Comparison of ENCODE assay signal across 9 cellular contexts in genomic region chr5:124677376-124677998, GRCh38.
DNase-seq lines count a peak whose midpoint lies in the region; ATAC-seq and TF ChIP-seq lines count a peak whose summit lies in the region.
"Had no signal": no experiment of that assay in that cellular context is flagged by ENCODE, and none has a peak within 500 bp of the region (broad histone marks: within the 10 kb centered on the region; RNA-seq: fewer than 3 reads in every experiment).

No MANE protein-coding gene starts in this region.

- peak overlapping the region in 9 of 10 donors; percentile 16 to 81 (median 61) for H3K27ac ChIP-seq in heart right ventricle

- TF ChIP-seq CTCF in WTC11 (IDR thresholded peaks at IDR 0.05) (no peak), heart right ventricle (IDR thresholded peaks at IDR 0.05) (no peak), progenitor cell of endocrine pancreas (IDR thresholded peaks at IDR 0.05; ENCODE audit: unreplicated experiment) (no peak)

- in situ Hi-C loops in G401 (cut with HindIII; ENCODE audit: low sequenced_read_pairs), result no loop called here

- no peaks in the 10 kb centered on the region for H3K36me3 ChIP-seq in heart right ventricle

- CTCF ChIA-PET in WTC11 (lab: Charles Lee), result no interaction called here

- H3K36me3 Mint-ChIP-seq in WTC11 (no peaks in the 10 kb centered on the region; the same call in 1 of the 2 replicates), progenitor cell of endocrine pancreas (ENCODE audit: insufficient read depth) (peaks cover 8% of the 10 kb centered on the region)

- no peaks in the 10 kb centered on the region for H3K9me3 Mint-ChIP-seq in WTC11
- H3K9me3 Mint-ChIP-seq in progenitor cell of endocrine pancreas (ENCODE audit: low read depth), result no peaks in the 10 kb centered on the region
- H3K9me3 Mint-ChIP-seq: activated CD4-positive, alpha-beta memory T cell treated with anti-CD3 and anti-CD28 coated beads, Interleukin-2, amount 10 ng/mL, durations not matched to agents 7 days and 5 days had no signal

- H3K4me1 Mint-ChIP-seq in WTC11 (peaks cover 68% of the 10 kb centered on the region), progenitor cell of endocrine pancreas (ENCODE audit: low read depth) (peaks cover 66% of the 10 kb centered on the region)
- H3K4me1 Mint-ChIP-seq: activated CD4-positive, alpha-beta memory T cell treated with anti-CD3 and anti-CD28 coated beads, Interleukin-2, amount 10 ng/mL, durations not matched to agents 7 days and 5 days had no signal

- H3K4me3 ChIP-seq in heart right ventricle, result peak overlapping the region in 1 of 10 donors; percentile 0

- DNase-seq in G401 (ENCODE audit: low spot score), result peak; percentile 95
- DNase-seq in WTC11 (ENCODE audit: low spot score), result no peak
- peak in 1 of 2 donors; percentile 40 for DNase-seq in heart right ventricle
- DNase-seq in progenitor cell of endocrine pancreas (ENCODE audit: low spot score, unreplicated experiment), result no peak
- no peak for DNase-seq in NCI-H748 treated with DMSO at 0.1 percent for 48 hours (lab: John Stamatoyannopoulos, UW)
- DNase-seq in stimulated activated CD4-positive, alpha-beta T cell treated with anti-CD3 and anti-CD28 coated beads, Interleukin-4, amount 100 ng/mL, for 1 hour, result no peak
- DNase-seq: activated CD4-positive, alpha-beta memory T cell treated with anti-CD3 and anti-CD28 coated beads, Interleukin-2, amount 10 ng/mL, durations not matched to agents 7 days and 5 days had no signal

- H3K9me3 ChIP-seq in heart right ventricle, result no peaks in the 10 kb centered on the region

- 34 to 40% methylated on average over 8 of the region's 8 CpGs for WGBS in heart right ventricle, 2 donors

- no peak for ATAC-seq in WTC11
- peak; percentile 52 to 75 (median 64) for ATAC-seq in heart right ventricle
- no peak for ATAC-seq in GM21737 (IDR thresholded peaks at IDR 0.05; ENCODE audit: unreplicated experiment)
- ATAC-seq in HG02970 (IDR thresholded peaks at IDR 0.05; ENCODE audit: low FRiP score, unreplicated experiment), result no peak

- intact Hi-C loops in heart right ventricle (cut with DNase I), result no loop called here

- H3K27ac Mint-ChIP-seq in WTC11 (peak overlapping the region; percentile 53; the same call in 1 of the 2 replicates), progenitor cell of endocrine pancreas (peak overlapping the region; percentile 72)
- H3K27ac Mint-ChIP-seq: activated CD4-positive, alpha-beta memory T cell treated with anti-CD3 and anti-CD28 coated beads, Interleukin-2, amount 10 ng/mL, durations not matched to agents 7 days and 5 days had no signal

- H3K27me3 ChIP-seq in heart right ventricle, result no peaks in the 10 kb centered on the region

- peaks cover 16 to 60% (median 47%) of the 10 kb centered on the region in 9 donors for H3K4me1 ChIP-seq in heart right ventricle

- POLR2A ChIA-PET in WTC11 (lab: Charles Lee), result no interaction called here

- H3K27me3 Mint-ChIP-seq in WTC11 (ENCODE audit: low read depth), result no peaks in the 10 kb centered on the region
- H3K27me3 Mint-ChIP-seq in progenitor cell of endocrine pancreas, result no peaks in the 10 kb centered on the region
- H3K27me3 Mint-ChIP-seq: activated CD4-positive, alpha-beta memory T cell treated with anti-CD3 and anti-CD28 coated beads, Interleukin-2, amount 10 ng/mL, durations not matched to agents 7 days and 5 days had no signal

- H3K4me3 Mint-ChIP-seq in WTC11, result no peak overlapping the region
- H3K4me3 Mint-ChIP-seq in progenitor cell of endocrine pancreas (ENCODE audit: low read depth), result no peak overlapping the region
- H3K4me3 Mint-ChIP-seq: activated CD4-positive, alpha-beta memory T cell treated with anti-CD3 and anti-CD28 coated beads, Interleukin-2, amount 10 ng/mL, durations not matched to agents 7 days and 5 days had no signal

TF ChIP-seq in WTC11, 78 proteins besides CTCF, POLR2A, EP300 and RAD21:
- no peak for TF ChIP-seq PRDM15 (CRISPR knock-in tag; IDR thresholded peaks at IDR 0.05)
- TF ChIP-seq NFYB (CRISPR knock-in tag; conservative IDR thresholded peaks at IDR 0.05; ENCODE audit: low read depth), result no peak
- no peak for TF ChIP-seq KAT7 (CRISPR knock-in tag; IDR thresholded peaks at IDR 0.05; ENCODE audit: borderline replicate concordance)
- TF ChIP-seq GABPB1 (CRISPR knock-in tag; IDR thresholded peaks at IDR 0.05), result no peak
- TF ChIP-seq ZMAT4 (CRISPR knock-in tag; IDR thresholded peaks at IDR 0.05), result no peak
- TF ChIP-seq FOXP1 (CRISPR knock-in tag; IDR thresholded peaks at IDR 0.05; ENCODE audit: borderline replicate concordance), result no peak
- TF ChIP-seq NFATC4 (CRISPR knock-in tag; IDR thresholded peaks at IDR 0.05), result no peak
- TF ChIP-seq USF2 (CRISPR knock-in tag; IDR thresholded peaks at IDR 0.05), result no peak
- no peak for TF ChIP-seq TP53 (CRISPR knock-in tag; IDR thresholded peaks at IDR 0.05)
- no peak for TF ChIP-seq ZSCAN18 (CRISPR knock-in tag; IDR thresholded peaks at IDR 0.05)
- no peak for TF ChIP-seq NFE2L1 (CRISPR knock-in tag; IDR thresholded peaks at IDR 0.05)
- TF ChIP-seq ZNF121 (CRISPR knock-in tag; IDR thresholded peaks at IDR 0.05), result no peak
- TF ChIP-seq ZNF219 (CRISPR knock-in tag; IDR thresholded peaks at IDR 0.05; ENCODE audit: borderline replicate concordance), result no peak
- TF ChIP-seq SOX15 (CRISPR knock-in tag; IDR thresholded peaks at IDR 0.05), result no peak
- no peak for TF ChIP-seq RORB (CRISPR knock-in tag; IDR thresholded peaks at IDR 0.05)
- TF ChIP-seq ZNF423 (CRISPR knock-in tag; IDR thresholded peaks at IDR 0.05), result no peak

Comparison
In these comparisons a context has a peak if more than half of its experiments do, and no peak if none do; other contexts are left out.
1. ATAC-seq: peak in heart right ventricle (8 of 8); none in WTC11 (single experiment), GM21737 (single experiment) and HG02970 (single experiment).